ENCODE assay signal across 13 cellular contexts in genomic region chr15:60899322-60899966, GRCh38.
DNase-seq lines count a peak whose midpoint lies in the region; ATAC-seq and TF ChIP-seq lines count a peak whose summit lies in the region.
"Had no signal": no experiment of that assay in that cellular context is flagged by ENCODE, and none has a peak within 500 bp of the region (broad histone marks: within the 10 kb centered on the region; RNA-seq: fewer than 3 reads in every experiment).

No MANE protein-coding gene starts in this region.

- no peak for DNase-seq in activated CD4-positive, CD25-positive, alpha-beta regulatory T cell treated with anti-CD3 and anti-CD28 coated beads, Interleukin-2, amount 50 U/mL, for 72 hours
- DNase-seq in left lobe of liver (ENCODE audit: low spot score) (no peak), right cardiac atrium (no peak), DMS114 treated with DMSO at 0.1 percent for 48 hours (lab: John Stamatoyannopoulos, UW; ENCODE audit: unreplicated experiment) (no peak)
- DNase-seq: midbrain, NCI-H2171, transverse colon had no signal

- no peak overlapping the region for H3K27ac ChIP-seq in right cardiac atrium (ENCODE audit: low read length)
- no peak overlapping the region for H3K27ac ChIP-seq in gastroesophageal sphincter
- H3K27ac ChIP-seq: A549, SK-N-MC, transverse colon had no signal

- no peak for TF ChIP-seq CTCF in gastroesophageal sphincter (IDR thresholded peaks at IDR 0.05)

- H3K4me3 ChIP-seq in right cardiac atrium (ENCODE audit: low read length) (no peak overlapping the region), gastroesophageal sphincter (no peak overlapping the region)
- H3K4me3 ChIP-seq: A549, SK-N-MC, transverse colon had no signal

- WGBS in right cardiac atrium = 87% methylated on average over 4 of the region's 4 CpGs
- 70 to 78% methylated on average over 4 of the region's 4 CpGs for WGBS in gastroesophageal sphincter (ENCODE audit: low coverage in 1 of 2), 2 donors

- H3K9me3 ChIP-seq in right cardiac atrium (ENCODE audit: control insufficient read depth, low read length) (no peaks in the 10 kb centered on the region), gastroesophageal sphincter (no peaks in the 10 kb centered on the region)
- H3K9me3 ChIP-seq: A549, transverse colon had no signal

- H3K27me3 ChIP-seq in right cardiac atrium (ENCODE audit: control insufficient read depth, insufficient read depth) (no peaks in the 10 kb centered on the region), gastroesophageal sphincter (no peaks in the 10 kb centered on the region)
- H3K27me3 ChIP-seq: transverse colon had no signal

- intact Hi-C loops in right cardiac atrium (cut with DNase I) = no loop called here

- H3K4me1 ChIP-seq in right cardiac atrium (ENCODE audit: control insufficient read depth, insufficient read depth, low read length) (no peaks in the 10 kb centered on the region), gastroesophageal sphincter (peaks cover 0 to 14% (median 0%) of the 10 kb centered on the region in 3 donors)
- H3K4me1 ChIP-seq: A549, transverse colon had no signal

- TF ChIP-seq POLR2A in gastroesophageal sphincter (IDR thresholded peaks at IDR 0.05) = no peak

- ATAC-seq in activated CD4-positive, CD25-positive, alpha-beta regulatory T cell treated with anti-CD3 and anti-CD28 coated beads, Interleukin-2, amount 50 U/mL, for 24 hours = peak; percentile 88 to 90
- ATAC-seq in GM21360 (IDR thresholded peaks at IDR 0.05; ENCODE audit: unreplicated experiment) (peak; percentile 45), HG03378 (IDR thresholded peaks at IDR 0.05; ENCODE audit: unreplicated experiment) (peak; percentile 67), left lobe of liver (peak; percentile 57), right cardiac atrium (no peak), gastroesophageal sphincter (no peak)
- ATAC-seq: A549 had no signal

- no peaks in the 10 kb centered on the region for H3K36me3 ChIP-seq in gastroesophageal sphincter
- H3K36me3 ChIP-seq: transverse colon had no signal

- no peak for TF ChIP-seq EP300 in gastroesophageal sphincter (IDR thresholded peaks at IDR 0.05)

Comparison
In these comparisons a context has a peak if more than half of its experiments do, and no peak if none do; other contexts are left out.
1. ATAC-seq: peak in activated CD4-positive, CD25-positive, alpha-beta regulatory T cell treated with anti-CD3 and anti-CD28 coated beads, Interleukin-2, amount 50 U/mL, for 24 hours (2 of 2), GM21360 (single experiment), HG03378 (single experiment) and left lobe of liver (single experiment); none in right cardiac atrium (0 of 2) and gastroesophageal sphincter (single experiment).